ENCODE assay signal across 22 cellular contexts in genomic region chr10:67767245-67767644, GRCh38.
"Had no signal": no experiment of that assay in that cellular context is flagged by ENCODE, and none has a peak within 500 bp of the region (broad histone marks: within the 10 kb centered on the region; RNA-seq: fewer than 3 reads in every experiment).

No MANE protein-coding gene starts in this region.

- H3K4me1 ChIP-seq: breast epithelium, colonic mucosa, testis had no signal

- H3K4me3 Mint-ChIP-seq: activated CD4-positive, alpha-beta memory T cell treated with anti-CD3 and anti-CD28 coated beads for 36 hours; activated naive CD8-positive, alpha-beta T cell treated with anti-CD3 and anti-CD28 coated beads for 36 hours; effector memory CD8-positive, alpha-beta T cell had no signal

- H3K4me2 ChIP-seq: hepatocyte had no signal

- H3K79me2 ChIP-seq: hepatocyte had no signal

- H3K27ac Mint-ChIP-seq: activated CD4-positive, alpha-beta memory T cell treated with anti-CD3 and anti-CD28 coated beads for 36 hours; activated naive CD8-positive, alpha-beta T cell treated with anti-CD3 and anti-CD28 coated beads for 36 hours; immature natural killer cell had no signal

- H3K27ac ChIP-seq: breast epithelium, colonic mucosa, dorsolateral prefrontal cortex, hepatocyte, lower lobe of right lung, testis, upper lobe of left lung had no signal

- H3K4me3 ChIP-seq: breast epithelium, colonic mucosa, dorsolateral prefrontal cortex, hepatocyte, lower lobe of right lung, mucosa of descending colon, testis, upper lobe of left lung had no signal

- H3K36me3 ChIP-seq: breast epithelium, colonic mucosa, lower lobe of right lung, upper lobe of left lung had no signal

- H2AFZ ChIP-seq: hepatocyte had no signal

- DNase-seq: activated CD4-positive, alpha-beta memory T cell treated with anti-CD3 and anti-CD28 coated beads for 36 hours; activated CD4-positive, alpha-beta T cell treated with anti-CD3 and anti-CD28 coated beads for 48 hours; activated naive CD4-positive, alpha-beta T cell treated with Interleukin-2 at 50 U/mL for 16 hours; activated naive CD8-positive, alpha-beta T cell treated with anti-CD3 and anti-CD28 coated beads for 36 hours; activated T-cell treated with anti-CD3 and anti-CD28 coated beads, Interleukin-2, amount 50 U/mL, for 48 hours; colonic mucosa; dorsolateral prefrontal cortex; effector memory CD8-positive, alpha-beta T cell; glutamatergic neuron; immature natural killer cell; lower lobe of right lung; mesendoderm; mucosa of descending colon; stimulated activated CD4-positive, alpha-beta T cell treated with anti-CD3 and anti-CD28 coated beads, Interleukin-2, amount 100 ng/mL, for 48 hours; stimulated activated CD8-positive, alpha-beta memory T cell treated with anti-CD3 and anti-CD28 coated beads, Interleukin-4, amount 100 ng/mL, for 48 hours; stimulated activated naive CD4-positive, alpha-beta T cell; testis; upper lobe of left lung had no signal

- ATAC-seq: effector memory CD8-positive, alpha-beta T cell; esophagus mucosa; left lobe of liver; lower lobe of right lung; mucosa of descending colon had no signal

- H3K9me3 ChIP-seq: breast epithelium, colonic mucosa, lower lobe of right lung, mucosa of descending colon, testis, upper lobe of left lung had no signal

- H3K27me3 ChIP-seq: breast epithelium, colonic mucosa, dorsolateral prefrontal cortex, hepatocyte, testis, upper lobe of left lung had no signal
